ENCODE assay signal across 23 cellular contexts in the genomic region with DNA sequence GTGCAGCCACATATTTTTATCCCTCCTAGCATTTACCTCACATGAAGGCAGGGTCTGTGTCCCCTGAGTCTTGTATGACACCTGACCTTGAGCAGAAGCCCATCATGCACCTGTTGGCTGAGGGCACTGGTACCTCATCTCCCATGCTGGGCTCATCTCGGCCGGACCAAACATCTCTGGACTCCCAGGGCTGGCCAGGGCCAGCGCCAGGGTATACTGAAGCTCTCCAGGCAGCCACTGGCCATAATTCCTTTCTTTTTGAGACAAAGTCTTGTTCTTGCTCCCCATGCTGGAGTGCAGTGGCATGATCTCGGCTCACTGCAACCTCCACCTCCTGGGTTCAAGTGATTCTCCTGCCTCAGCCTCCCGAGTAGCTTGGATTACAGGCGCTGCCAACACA. TPM values are rescaled to one million over a fixed set of nuclear protein-coding genes. Genes with fewer than 3 reads are reported as not detected.
A peak's percentile ranks its signal among the peaks of the same experiment; 100 is the strongest.
DNase-seq lines count a peak whose midpoint lies in the region; ATAC-seq and TF ChIP-seq lines count a peak whose summit lies in the region.
"Had no signal": no experiment of that assay in that cellular context is flagged by ENCODE, and none has a peak within 500 bp of the region (broad histone marks: within the 10 kb centered on the region; RNA-seq: fewer than 3 reads in every experiment).

No MANE protein-coding gene starts in this region.

- WGBS in tibial nerve, 2 donors = 94 to 96% methylated on average over 6 of the region's 6 CpGs

- H3K27me3 ChIP-seq in tibial nerve = no peaks in the 10 kb centered on the region
- H3K27me3 ChIP-seq: BE2C, MG63 had no signal

- ATAC-seq in stimulated activated naive CD8-positive, alpha-beta T cell treated with anti-CD3 and anti-CD28 coated beads, Interleukin-15, amount 100 ng/mL, for 72 hours = no peak
- no peak for ATAC-seq in activated B cell treated with CpG ODN at 0.5 μM for 24 hours (ENCODE audit: low read depth)
- ATAC-seq in naive B cell (ENCODE audit: low read depth in 2 of 2) = no peak
- ATAC-seq in GM18505 (IDR thresholded peaks at IDR 0.05; ENCODE audit: unreplicated experiment) = no peak

- H3K4me1 Mint-ChIP-seq in stimulated activated naive CD8-positive, alpha-beta T cell treated with anti-CD3 and anti-CD28 coated beads, Interleukin-15, Interleukin-2, amounts not matched to agents 100 ng/mL and 50 ng/mL, for 24 hours (ENCODE audit: low read depth) = peaks cover 75% of the 10 kb centered on the region
- peaks cover 55% of the 10 kb centered on the region for H3K4me1 Mint-ChIP-seq in stimulated activated naive CD8-positive, alpha-beta T cell treated with anti-CD3 and anti-CD28 coated beads, Interleukin-15, amount 100 ng/mL, for 72 hours
- H3K4me1 Mint-ChIP-seq in activated B cell treated with CpG ODN at 0.5 μM for 24 hours (peaks cover 94% of the 10 kb centered on the region), naive B cell (peaks cover 67 to 99% (median 92%) of the 10 kb centered on the region in 3 donors), osteocyte (ENCODE audit: unreplicated experiment) (no peaks in the 10 kb centered on the region), glutamatergic neuron (ENCODE audit: low read depth, unreplicated experiment) (no peaks in the 10 kb centered on the region)

- H3K4me3 ChIP-seq in tibial nerve = no peak overlapping the region
- H3K4me3 ChIP-seq: MG63, PC-9 had no signal

- no peak for TF ChIP-seq POLR2A in GM18505 (IDR thresholded peaks at IDR 0.05; ENCODE audit: borderline replicate concordance, extremely low read depth, insufficient read depth, insufficient read length)
- no peak for TF ChIP-seq POLR2A in tibial nerve (IDR thresholded peaks at IDR 0.05)

- H3K4me1 ChIP-seq in tibial nerve = peaks cover 0 to 3% (median 0%) of the 10 kb centered on the region in 4 donors
- H3K4me1 ChIP-seq: BE2C had no signal

- TF ChIP-seq EP300 in tibial nerve (IDR thresholded peaks at IDR 0.05) = no peak

- TF ChIP-seq CTCF in activated B cell treated with CpG ODN at 0.5 μM for 24 hours (IDR thresholded peaks at IDR 0.05) (no peak), osteocyte (IDR thresholded peaks at IDR 0.05) (no peak), tibial nerve (IDR thresholded peaks at IDR 0.05) (no peak), glutamatergic neuron (IDR thresholded peaks at IDR 0.05; ENCODE audit: partially characterized antibody, unreplicated experiment) (no peak)

- peaks cover 0 to 28% (median 3%) of the 10 kb centered on the region in 4 donors for H3K9me3 ChIP-seq in tibial nerve
- H3K9me3 ChIP-seq: BE2C, MG63 had no signal

- H3K27me3 Mint-ChIP-seq in stimulated activated naive CD8-positive, alpha-beta T cell treated with anti-CD3 and anti-CD28 coated beads, Interleukin-15, Interleukin-2, amounts not matched to agents 100 ng/mL and 50 ng/mL, for 24 hours = no peaks in the 10 kb centered on the region
- no peaks in the 10 kb centered on the region for H3K27me3 Mint-ChIP-seq in stimulated activated naive CD8-positive, alpha-beta T cell treated with anti-CD3 and anti-CD28 coated beads, Interleukin-15, amount 100 ng/mL, for 72 hours
- H3K27me3 Mint-ChIP-seq in activated B cell treated with CpG ODN at 0.5 μM for 24 hours (no peaks in the 10 kb centered on the region), naive B cell (no peaks in the 10 kb centered on the region), osteocyte (ENCODE audit: unreplicated experiment) (peaks cover 15% of the 10 kb centered on the region), glutamatergic neuron (ENCODE audit: unreplicated experiment) (no peaks in the 10 kb centered on the region)
- H3K27me3 Mint-ChIP-seq: CD4-positive, alpha-beta T cell had no signal

- POLR2A ChIA-PET in activated B cell treated with CpG ODN at 0.5 μM for 24 hours (lab: Charles Lee) = interaction anchor here (0.5 to 4.4 kb wide), 7 partner anchors 11 to 31 kb away, joined by 3 to 30 read pairs (median 4); no protein-coding TSS in a partner anchor

- peaks cover 12% of the 10 kb centered on the region for H3K9me3 Mint-ChIP-seq in stimulated activated naive CD8-positive, alpha-beta T cell treated with anti-CD3 and anti-CD28 coated beads, Interleukin-15, Interleukin-2, amounts not matched to agents 100 ng/mL and 50 ng/mL, for 24 hours
- peaks cover 7 to 21% of the 10 kb centered on the region in 2 donors for H3K9me3 Mint-ChIP-seq in stimulated activated naive CD8-positive, alpha-beta T cell treated with anti-CD3 and anti-CD28 coated beads, Interleukin-15, amount 100 ng/mL, for 72 hours
- H3K9me3 Mint-ChIP-seq in activated B cell treated with CpG ODN at 0.5 μM for 24 hours = peaks cover 3% of the 10 kb centered on the region
- peaks cover 0 to 13% (median 4%) of the 10 kb centered on the region in 7 donors for H3K9me3 Mint-ChIP-seq in naive B cell
- peaks cover 27% of the 10 kb centered on the region for H3K9me3 Mint-ChIP-seq in osteocyte (ENCODE audit: unreplicated experiment)
- H3K9me3 Mint-ChIP-seq in glutamatergic neuron (ENCODE audit: unreplicated experiment) = peaks cover 14% of the 10 kb centered on the region

- peaks cover 0 to 46% (median 0%) of the 10 kb centered on the region in 3 donors for H3K36me3 ChIP-seq in tibial nerve
- H3K36me3 ChIP-seq: BE2C, MG63 had no signal

- no peak overlapping the region for H3K27ac ChIP-seq in tibial nerve
- H3K27ac ChIP-seq: PC-9, RWPE1 had no signal

- intact Hi-C loops in activated B cell treated with CpG ODN at 0.5 μM for 24 hours (cut with micrococcal nuclease) = no loop called here

- no peak for DNase-seq in stimulated activated naive CD8-positive, alpha-beta T cell treated with anti-CD3 and anti-CD28 coated beads, Interleukin-15, amount 100 ng/mL, for 72 hours
- DNase-seq in activated B cell treated with CpG ODN at 0.5 μM for 24 hours (no peak), naive B cell (no peak), osteocyte (ENCODE audit: extremely low spot score, unreplicated experiment) (no peak), tibial nerve (ENCODE audit: low spot score in 2 of 2) (no peak), glutamatergic neuron (no peak)
- DNase-seq: 8988T; BE2C; CD4-positive, alpha-beta T cell; EL; GOT3; Kasumi-1; MG63; NCI-H1092; NCI-H1436 treated with DMSO at 0.1 percent for 48 hours; NCI-H2029 treated with DMSO at 0.1 percent for 48 hours; NCI-H2171; NCI-H526; PC-9; SIG-M5 had no signal

- peaks cover 59% of the 10 kb centered on the region for H3K36me3 Mint-ChIP-seq in stimulated activated naive CD8-positive, alpha-beta T cell treated with anti-CD3 and anti-CD28 coated beads, Interleukin-15, Interleukin-2, amounts not matched to agents 100 ng/mL and 50 ng/mL, for 24 hours (ENCODE audit: low read depth)
- H3K36me3 Mint-ChIP-seq in activated B cell treated with CpG ODN at 0.5 μM for 24 hours (ENCODE audit: low read depth) (peaks cover 68% of the 10 kb centered on the region), naive B cell (peaks cover 41 to 44% of the 10 kb centered on the region in 2 donors), osteocyte (ENCODE audit: unreplicated experiment) (peaks cover 4% of the 10 kb centered on the region), glutamatergic neuron (ENCODE audit: unreplicated experiment) (peaks cover 23% of the 10 kb centered on the region)

- peak overlapping the region; percentile 32 for H3K27ac Mint-ChIP-seq in stimulated activated naive CD8-positive, alpha-beta T cell treated with anti-CD3 and anti-CD28 coated beads, Interleukin-15, Interleukin-2, amounts not matched to agents 100 ng/mL and 50 ng/mL, for 24 hours
- peak overlapping the region in 1 of 2 donors; percentile 21 for H3K27ac Mint-ChIP-seq in stimulated activated naive CD8-positive, alpha-beta T cell treated with anti-CD3 and anti-CD28 coated beads, Interleukin-15, amount 100 ng/mL, for 72 hours
- H3K27ac Mint-ChIP-seq in activated B cell treated with CpG ODN at 0.5 μM for 24 hours (peak overlapping the region; percentile 94), naive B cell (peak overlapping the region in 5 of 6 donors; percentile 69 to 100 (median 98)), osteocyte (ENCODE audit: unreplicated experiment) (no peak overlapping the region), glutamatergic neuron (ENCODE audit: unreplicated experiment) (no peak overlapping the region)
- H3K27ac Mint-ChIP-seq: CD4-positive, alpha-beta T cell had no signal

- CTCF ChIA-PET in activated B cell treated with CpG ODN at 0.5 μM for 24 hours (lab: Charles Lee) = interaction anchor here (2.5 kb wide), 1 partner anchor 47 kb away, joined by 9 read pairs; no protein-coding TSS in a partner anchor

- H3K4me3 Mint-ChIP-seq in stimulated activated naive CD8-positive, alpha-beta T cell treated with anti-CD3 and anti-CD28 coated beads, Interleukin-15, Interleukin-2, amounts not matched to agents 100 ng/mL and 50 ng/mL, for 24 hours = peak overlapping the region; percentile 17
- H3K4me3 Mint-ChIP-seq in stimulated activated naive CD8-positive, alpha-beta T cell treated with anti-CD3 and anti-CD28 coated beads, Interleukin-15, amount 100 ng/mL, for 72 hours = no peak overlapping the region
- peak overlapping the region; percentile 52 for H3K4me3 Mint-ChIP-seq in activated B cell treated with CpG ODN at 0.5 μM for 24 hours
- peak overlapping the region; percentile 44 to 92 (median 80) for H3K4me3 Mint-ChIP-seq in naive B cell
- H3K4me3 Mint-ChIP-seq in osteocyte (ENCODE audit: unreplicated experiment) = no peak overlapping the region
- no peak overlapping the region for H3K4me3 Mint-ChIP-seq in glutamatergic neuron (ENCODE audit: unreplicated experiment)
- H3K4me3 Mint-ChIP-seq: CD4-positive, alpha-beta T cell had no signal

RNA-seq across cellular contexts. Expression of gene HVCN1, which starts 22.0 kb away (rescaled TPM):
- total RNA-seq in activated B cell treated with CpG ODN at 0.5 μM for 24 hours = 80.7 and 83.9 TPM in 2 replicates
- 100 to 1,000 TPM; 654 to 887 (median 845) TPM for polyA plus RNA-seq in naive B cell (ENCODE audit: low read depth in 6 of 6)
- 0.76 and 0.94 TPM in 2 replicates for total RNA-seq in osteocyte
- 10 to 100 TPM in 2 of 4 donors, 1 to 10 TPM in 2; 4.5 to 13.8 (median 9.6) TPM for total RNA-seq in tibial nerve
- total RNA-seq in glutamatergic neuron (ENCODE audit: unreplicated experiment) = 0.71 TPM

RNA-seq across cellular contexts. Expression of gene TCTN1, which starts 53.0 kb away (rescaled TPM):
- total RNA-seq in activated B cell treated with CpG ODN at 0.5 μM for 24 hours = 22.4 and 29.5 TPM in 2 replicates
- polyA plus RNA-seq in naive B cell (ENCODE audit: low read depth in 6 of 6) = 100 to 1,000 TPM in 1 of 6 donors, 10 to 100 TPM in 5; 52.8 to 109 (median 84.3) TPM
- 49.5 and 51.4 TPM in 2 replicates for total RNA-seq in osteocyte
- total RNA-seq in tibial nerve = 10 to 100 TPM; 45.0 to 71.2 (median 64.5) TPM
- total RNA-seq in glutamatergic neuron (ENCODE audit: unreplicated experiment) = 21.8 TPM

Comparison
In these comparisons a context has a peak if more than half of its experiments do, and no peak if none do; other contexts are left out.
1. H3K4me3 Mint-ChIP-seq: peak in stimulated activated naive CD8-positive, alpha-beta T cell treated with anti-CD3 and anti-CD28 coated beads, Interleukin-15, Interleukin-2, amounts not matched to agents 100 ng/mL and 50 ng/mL, for 24 hours (single experiment), activated B cell treated with CpG ODN at 0.5 μM for 24 hours (single experiment) and naive B cell (8 of 8); none in stimulated activated naive CD8-positive, alpha-beta T cell treated with anti-CD3 and anti-CD28 coated beads, Interleukin-15, amount 100 ng/mL, for 72 hours (0 of 2), osteocyte (single experiment) and glutamatergic neuron (single experiment).
2. H3K27ac Mint-ChIP-seq: peak in stimulated activated naive CD8-positive, alpha-beta T cell treated with anti-CD3 and anti-CD28 coated beads, Interleukin-15, Interleukin-2, amounts not matched to agents 100 ng/mL and 50 ng/mL, for 24 hours (single experiment), activated B cell treated with CpG ODN at 0.5 μM for 24 hours (single experiment) and naive B cell (5 of 6); none in osteocyte (single experiment) and glutamatergic neuron (single experiment).